Comparison of ENCODE assay signal across 1 cellular context in genomic region chr11:64381350-64381749, GRCh38.
TF ChIP-seq lines count a peak whose summit lies in the region.

No MANE protein-coding gene starts in this region.

TF ChIP-seq in H1, 55 proteins besides CTCF, POLR2A, EP300 and RAD21:
- no peak for TF ChIP-seq YY1 (IDR thresholded peaks at IDR 0.05; ENCODE audit: low read depth, low read length)
- no peak for TF ChIP-seq BCL11A (IDR thresholded peaks at IDR 0.05; ENCODE audit: low read depth in 2 of 2, low read length in 2 of 2)
